18 cellular contexts compared by ENCODE assay signal in genomic region chr19:50969413-50969760, GRCh38. TPM values are rescaled to one million over a fixed set of nuclear protein-coding genes. Genes with fewer than 3 reads are reported as not detected.
DNase-seq lines count a peak whose midpoint lies in the region; ATAC-seq, FAIRE-seq and TF ChIP-seq lines count a peak whose summit lies in the region.
"Had no signal": no experiment of that assay in that cellular context is flagged by ENCODE, and none has a peak within 500 bp of the region (broad histone marks: within the 10 kb centered on the region; RNA-seq: fewer than 3 reads in every experiment).

TSS of gene KLK6 (minus strand) at chr19:50969591. CDS start at chr19:50968104, 1,487 bp downstream.

- FAIRE-seq in urothelium cell line (lab: Jason Lieb, UNC) = peak; percentile 48
- FAIRE-seq: GM18507 had no signal

- TF ChIP-seq CTCF in epithelial cell of proximal tubule (conservative IDR thresholded peaks at IDR 0.05; ENCODE audit: low read depth, low read length) = no peak

- no peak within 1 kb of the TSS for H3K4me3 ChIP-seq in epithelial cell of proximal tubule (ENCODE audit: low read depth, low read length)
- H3K4me3 ChIP-seq: skin epidermis had no signal

- DNase-seq in DMS53 (lab: John Stamatoyannopoulos, UW) (peak; percentile 36), DMS53 treated with DMSO at 0.1 percent for 48 hours (lab: John Stamatoyannopoulos, UW; ENCODE audit: unreplicated experiment) (no peak), epithelial cell of proximal tubule (ENCODE audit: low read depth) (no peak), midbrain (lab: John Stamatoyannopoulos, UW) (peak; percentile 90), urothelium cell line (ENCODE audit: low spot score) (peak; percentile 74), AG08396 (ENCODE audit: low spot score) (no peak)
- no peak for DNase-seq in activated CD4-positive, alpha-beta T cell treated with anti-CD3 and anti-CD28 coated beads for 4 hours
- DNase-seq: activated CD4-positive, alpha-beta memory T cell treated with anti-CD3 and anti-CD28 coated beads, Interleukin-2, amount 10 ng/mL, durations not matched to agents 7 days and 5 days; CD4-positive, alpha-beta memory T cell; foreskin fibroblast; left colon; natural killer cell; NCI-H1930 had no signal

- ATAC-seq in HG02885 (IDR thresholded peaks at IDR 0.05; ENCODE audit: poor library complexity, unreplicated experiment) = no peak
- ATAC-seq: left colon had no signal

RNA-seq across cellular contexts. Expression of gene KLK6, which starts in this region (rescaled TPM):
- 32.2 and 65.8 TPM in 2 replicates for total RNA-seq in epithelial cell of proximal tubule
- total RNA-seq: activated CD4-positive, alpha-beta memory T cell treated with anti-CD3 and anti-CD28 coated beads, Interleukin-2, amount 10 ng/mL, durations not matched to agents 7 days and 5 days; CD4-positive, alpha-beta memory T cell; H4; left colon; LHCN-M2; natural killer cell had no signal

Comparison
In these comparisons a context has a peak if more than half of its experiments do, and no peak if none do; other contexts are left out.
1. DNase-seq: peak in DMS53 (single experiment), midbrain (single experiment) and urothelium cell line (single experiment); none in DMS53 treated with DMSO at 0.1 percent for 48 hours (single experiment), epithelial cell of proximal tubule (single experiment), AG08396 (single experiment) and activated CD4-positive, alpha-beta T cell treated with anti-CD3 and anti-CD28 coated beads for 4 hours (0 of 2).